18 cellular contexts compared by ENCODE assay signal in genomic region chr9:117547904-117548303, GRCh38.
"Had no signal": no experiment of that assay in that cellular context is flagged by ENCODE, and none has a peak within 500 bp of the region (broad histone marks: within the 10 kb centered on the region; RNA-seq: fewer than 3 reads in every experiment).

No MANE protein-coding gene starts in this region.

- H3K4me3 ChIP-seq: heart left ventricle, thoracic aorta, transverse colon had no signal

- H3K9me3 Mint-ChIP-seq: memory B cell; mesothelial cell of epicardium; nephron progenitor cell; stimulated activated naive B cell treated with anti-CD40 and anti-IgM and Interleukin-4, amounts not matched to agents 10 μg/mL and 1 μg/mL and 100 μg/mL, for 72 hours; stimulated activated naive CD8-positive, alpha-beta T cell treated with anti-CD3 and anti-CD28 coated beads, Interleukin-15, amount 100 ng/mL, for 72 hours had no signal

- H3K27ac ChIP-seq: heart left ventricle, lower lobe of right lung, thoracic aorta, transverse colon had no signal

- H3K4me3 Mint-ChIP-seq: memory B cell; stimulated activated naive B cell treated with anti-CD40 and anti-IgM and Interleukin-4, amounts not matched to agents 10 μg/mL and 1 μg/mL and 100 μg/mL, for 72 hours had no signal

- H3K4me1 Mint-ChIP-seq: memory B cell; stimulated activated naive B cell treated with anti-CD40 and anti-IgM and Interleukin-4, amounts not matched to agents 10 μg/mL and 1 μg/mL and 100 μg/mL, for 72 hours had no signal

- DNase-seq: effector memory CD4-positive, alpha-beta T cell; heart left ventricle; hypothalamus; kidney glomerular epithelial cell; lower lobe of right lung; nephron progenitor cell; posterior cingulate gyrus; stimulated activated CD4-positive, alpha-beta T cell treated with anti-CD3 and anti-CD28 coated beads, Interleukin-15, amount 100 ng/mL, for 24 hours; stimulated activated CD4-positive, alpha-beta T cell treated with anti-CD3 and anti-CD28 coated beads, Interleukin-1b, Interleukin-23, amount 100 ng/mL, for 48 hours; stimulated activated CD4-positive, alpha-beta T cell treated with anti-CD3 and anti-CD28 coated beads, Interleukin-4, amount 100 ng/mL, for 4 hours; stimulated activated naive B cell treated with anti-CD40 and anti-IgM and Interleukin-4, amounts not matched to agents 10 μg/mL and 1 μg/mL and 100 μg/mL, for 72 hours; stimulated activated naive CD8-positive, alpha-beta T cell treated with anti-CD3 and anti-CD28 coated beads, Interleukin-15, amount 100 ng/mL, for 72 hours; substantia nigra; transverse colon had no signal

- H3K36me3 Mint-ChIP-seq: memory B cell; mesothelial cell of epicardium; stimulated activated naive B cell treated with anti-CD40 and anti-IgM and Interleukin-4, amounts not matched to agents 10 μg/mL and 1 μg/mL and 100 μg/mL, for 72 hours had no signal

- H3K9me3 ChIP-seq: heart left ventricle, lower lobe of right lung, thoracic aorta, transverse colon had no signal

- H3K27ac Mint-ChIP-seq: memory B cell; mesothelial cell of epicardium; nephron progenitor cell; stimulated activated naive B cell treated with anti-CD40 and anti-IgM and Interleukin-4, amounts not matched to agents 10 μg/mL and 1 μg/mL and 100 μg/mL, for 72 hours; stimulated activated naive CD8-positive, alpha-beta T cell treated with anti-CD3 and anti-CD28 coated beads, Interleukin-15, amount 100 ng/mL, for 72 hours had no signal

- ATAC-seq: esophagus mucosa; heart left ventricle; lower lobe of right lung; stimulated activated naive B cell treated with anti-CD40 and anti-IgM and Interleukin-4, amounts not matched to agents 10 μg/mL and 1 μg/mL and 100 μg/mL, for 72 hours; stimulated activated naive CD8-positive, alpha-beta T cell treated with anti-CD3 and anti-CD28 coated beads, Interleukin-15, amount 100 ng/mL, for 72 hours had no signal

- H3K36me3 ChIP-seq: heart left ventricle, lower lobe of right lung, thoracic aorta, transverse colon had no signal

- H3K27me3 ChIP-seq: transverse colon had no signal
